Comparison of ENCODE assay signal across 17 cellular contexts in genomic region chr2:70199320-70199864, GRCh38.
"Had no signal": no experiment of that assay in that cellular context is flagged by ENCODE, and none has a peak within 500 bp of the region (broad histone marks: within the 10 kb centered on the region; RNA-seq: fewer than 3 reads in every experiment).

No MANE protein-coding gene starts in this region.

- DNase-seq: activated CD4-positive, alpha-beta T cell treated with anti-CD3 and anti-CD28 coated beads, Interleukin-2, amount 10 ng/mL, durations not matched to agents 7 days and 5 days; activated CD4-positive, CD25-positive, alpha-beta regulatory T cell; activated naive CD4-positive, alpha-beta T cell treated with anti-CD3 and anti-CD28 coated beads, Interleukin-2, amount 50 U/mL, for 16 hours; body of pancreas; central memory CD4-positive, alpha-beta T cell; effector CD4-positive, alpha-beta T cell; left lung; mucosa of descending colon; naive thymus-derived CD8-positive, alpha-beta T cell; nucleus accumbens; psoas muscle; stimulated activated CD4-positive, alpha-beta T cell treated with anti-CD3 and anti-CD28 coated beads, Interleukin-12 subunit alpha, Interleukin-12 subunit beta, amount 100 ng/mL, for 4 hours; stimulated activated naive CD4-positive, alpha-beta T cell treated with Interleukin-2 at 50 U/mL for 16 hours had no signal

- H3K4me3 Mint-ChIP-seq: activated CD4-positive, alpha-beta T cell treated with anti-CD3 and anti-CD28 coated beads, Interleukin-2, amount 10 ng/mL, durations not matched to agents 7 days and 5 days; naive thymus-derived CD8-positive, alpha-beta T cell; type B pancreatic cell had no signal

- H3K4me1 ChIP-seq: gastroesophageal sphincter, left lung, psoas muscle had no signal

- H3K36me3 ChIP-seq: gastroesophageal sphincter, left lung had no signal

- H3K27ac ChIP-seq: body of pancreas, coronary artery, gastroesophageal sphincter, left lung, psoas muscle had no signal

- H3K27ac Mint-ChIP-seq: activated CD4-positive, alpha-beta T cell treated with anti-CD3 and anti-CD28 coated beads, Interleukin-2, amount 10 ng/mL, durations not matched to agents 7 days and 5 days; activated T-helper 2 cell treated with anti-CD3 and anti-CD28 coated beads, Interferon-gamma antibody, Interleukin-2, Interleukin-4, amounts not matched to agents 10 μg/mL and 5 μg/mL and 100 μg/mL, durations not matched to agents 14 hours and 24 hours and 36 hours; naive thymus-derived CD8-positive, alpha-beta T cell; type B pancreatic cell had no signal

- H3K9me3 ChIP-seq: body of pancreas, gastroesophageal sphincter, left lung, mucosa of descending colon, psoas muscle had no signal

- H3K4me1 Mint-ChIP-seq: activated CD4-positive, alpha-beta T cell treated with anti-CD3 and anti-CD28 coated beads, Interleukin-2, amount 10 ng/mL, durations not matched to agents 7 days and 5 days had no signal

- H3K4me3 ChIP-seq: body of pancreas, coronary artery, gastroesophageal sphincter, left lung, mucosa of descending colon, psoas muscle had no signal

- ATAC-seq: body of pancreas; gastroesophageal sphincter; left lung; mucosa of descending colon; naive thymus-derived CD8-positive, alpha-beta T cell; psoas muscle had no signal

- H3K27me3 Mint-ChIP-seq: type B pancreatic cell had no signal

- H3K36me3 Mint-ChIP-seq: naive thymus-derived CD8-positive, alpha-beta T cell; type B pancreatic cell had no signal

- H3K9me3 Mint-ChIP-seq: activated CD4-positive, alpha-beta T cell treated with anti-CD3 and anti-CD28 coated beads, Interleukin-2, amount 10 ng/mL, durations not matched to agents 7 days and 5 days; activated T-helper 2 cell treated with anti-CD3 and anti-CD28 coated beads, Interferon-gamma antibody, Interleukin-2, Interleukin-4, amounts not matched to agents 10 μg/mL and 5 μg/mL and 100 μg/mL, durations not matched to agents 14 hours and 24 hours and 36 hours; naive thymus-derived CD8-positive, alpha-beta T cell; type B pancreatic cell had no signal

- H3K27me3 ChIP-seq: body of pancreas, gastroesophageal sphincter, left lung had no signal
